25 cellular contexts compared by ENCODE assay signal in genomic region chr18:22879279-22879678, GRCh38.
"Had no signal": no experiment of that assay in that cellular context is flagged by ENCODE, and none has a peak within 500 bp of the region (broad histone marks: within the 10 kb centered on the region; RNA-seq: fewer than 3 reads in every experiment).

No MANE protein-coding gene starts in this region.

- H3K4me3 ChIP-seq: ascending aorta, cardiac muscle cell, colonic mucosa, Peyer's patch, SJSA1 had no signal

- H3K9me3 ChIP-seq: ascending aorta, colonic mucosa, Peyer's patch, SJSA1, SK-N-SH had no signal

- H3K27me3 ChIP-seq: ascending aorta, cardiac muscle cell, colonic mucosa, Peyer's patch had no signal

- H3K4me1 ChIP-seq: ascending aorta, colonic mucosa, Peyer's patch, SJSA1 had no signal

- DNase-seq: activated CD4-positive, alpha-beta T cell treated with anti-CD3 and anti-CD28 coated beads, Interleukin-2, amount 10 ng/mL, durations not matched to agents 24 days and 14 days; activated CD4-positive, alpha-beta T cell treated with anti-CD3 and anti-CD28 coated beads, Interleukin-2, amount 50 U/mL, for 4 hours; activated CD8-positive, alpha-beta T cell treated with anti-CD3 and anti-CD28 coated beads for 36 hours; activated effector memory CD4-positive, alpha-beta T cell treated with anti-CD3 and anti-CD28 coated beads, Interleukin-2, amount 50 U/mL, for 16 hours; activated naive CD4-positive, alpha-beta T cell treated with Interleukin-2 at 50 U/mL for 16 hours; activated naive CD8-positive, alpha-beta T cell treated with anti-CD3 and anti-CD28 coated beads, Interleukin-2, amount 10 ng/mL, durations not matched to agents 7 days and 5 days; activated T-cell treated with anti-CD3 and anti-CD28 coated beads, Interleukin-2, amount 50 U/mL, for 1 hour; activated T-cell treated with anti-CD3 and anti-CD28 coated beads, Interleukin-2, amount 50 U/mL, for 72 hours; amygdala; colonic mucosa; NCI-H1105; NCI-H1417 treated with DMSO at 0.1 percent for 48 hours; NCI-H1694; NCI-H1930; NCI-H2081 treated with DMSO at 0.1 percent for 48 hours; NCI-H2171; NCI-H510A; NCI-H774; Peyer's patch; RPMI8226; SHP77 treated with DMSO at 0.1 percent for 48 hours; SK-N-SH had no signal

- H3K36me3 ChIP-seq: ascending aorta, cardiac muscle cell, colonic mucosa, Peyer's patch, SJSA1 had no signal
